1 cellular context compared by ENCODE assay signal in the genomic region with DNA sequence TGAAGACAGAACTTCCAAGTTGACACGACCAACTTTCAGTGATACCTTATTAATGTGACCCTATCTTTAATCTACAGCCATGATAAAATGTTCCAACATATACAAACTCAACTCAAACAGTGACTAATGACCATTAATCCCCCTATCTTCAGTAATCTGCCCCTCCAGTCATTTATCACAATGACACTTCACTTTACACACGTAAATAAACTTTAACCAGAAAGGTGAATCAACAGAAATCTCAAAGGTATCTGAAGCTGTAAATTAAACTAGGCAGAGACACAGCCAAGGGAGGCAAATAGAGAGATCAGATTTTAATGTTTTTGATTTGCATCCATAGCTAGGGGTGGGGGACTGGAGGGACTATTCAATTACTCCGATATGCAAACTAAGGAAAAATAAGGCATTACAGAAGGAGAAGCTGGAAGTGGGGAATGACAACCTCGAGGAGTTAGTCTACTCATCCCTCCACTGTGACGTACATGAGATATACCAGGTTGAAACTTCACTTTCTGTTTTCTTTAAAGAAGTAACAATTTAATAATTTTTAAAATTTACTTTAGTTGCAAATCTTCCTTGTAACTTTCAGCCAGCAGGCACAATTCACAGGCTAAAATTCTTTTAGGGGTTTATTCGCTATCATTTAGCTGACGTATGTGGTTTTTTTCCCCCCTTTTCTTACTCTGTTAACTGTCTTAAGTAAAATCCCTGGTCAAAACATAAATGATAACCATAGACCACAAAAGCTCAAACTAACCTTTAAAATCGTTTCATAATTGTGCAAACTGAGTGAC.
TF ChIP-seq lines count a peak whose summit lies in the region.

No MANE protein-coding gene starts in this region.

TF ChIP-seq in H1, 55 proteins besides CTCF, POLR2A, EP300 and RAD21 (continued from another document):
- TF ChIP-seq GABPA (IDR thresholded peaks at IDR 0.05; ENCODE audit: borderline replicate concordance, insufficient read depth, low read length), result no peak
